In the genomic region with DNA sequence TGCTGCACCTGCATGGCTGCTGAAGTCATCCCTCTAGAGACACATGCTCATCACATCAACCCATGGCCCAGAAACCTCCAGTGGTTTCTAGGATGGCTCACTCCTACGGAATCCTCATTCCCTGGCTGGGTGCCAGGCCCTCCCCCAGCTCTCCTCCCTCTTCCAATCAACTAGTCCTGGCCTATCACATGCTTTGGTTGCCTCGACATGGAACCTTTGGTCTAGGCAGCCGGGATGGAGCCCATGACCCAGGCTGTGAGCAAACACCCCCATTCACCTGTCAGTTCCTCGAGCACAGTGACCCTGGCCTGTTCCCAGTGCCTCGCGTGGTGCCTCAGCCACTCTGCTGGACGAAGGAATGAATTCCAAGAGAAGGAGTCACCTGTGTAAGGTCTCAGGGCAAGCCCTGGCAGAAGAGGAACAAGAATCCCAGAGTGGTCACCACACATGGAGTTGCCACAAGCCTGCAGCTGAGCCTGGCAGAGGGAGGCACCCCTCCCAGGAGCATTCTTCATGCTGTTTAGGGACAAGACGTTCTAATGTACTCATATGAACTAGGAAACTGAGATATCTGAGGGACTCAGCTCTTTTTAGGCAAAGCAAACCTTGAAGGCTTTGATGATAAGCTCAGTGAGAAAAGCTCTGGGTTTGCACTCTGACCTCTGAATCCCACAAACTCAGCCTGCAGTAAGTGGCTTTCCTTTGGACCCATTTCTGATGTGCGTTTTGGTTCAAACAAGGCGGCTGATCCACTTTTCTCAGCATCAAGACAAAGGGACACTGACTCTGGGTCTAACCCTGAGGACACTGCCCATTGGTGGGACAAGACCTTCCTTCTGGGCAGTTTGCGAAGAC, we compare ENCODE assay signal across 13 cellular contexts. TPM values are rescaled to one million over a fixed set of nuclear protein-coding genes. Genes with fewer than 3 reads are reported as not detected.
DNase-seq lines count a peak whose midpoint lies in the region; ATAC-seq, FAIRE-seq and TF ChIP-seq lines count a peak whose summit lies in the region.
"Had no signal": no experiment of that assay in that cellular context is flagged by ENCODE, and none has a peak within 500 bp of the region (broad histone marks: within the 10 kb centered on the region; RNA-seq: fewer than 3 reads in every experiment).

No MANE protein-coding gene starts in this region.

- no peak overlapping the region for H4K8ac ChIP-seq in neuronal stem cell (ENCODE audit: low read depth, low read length)

- no peak overlapping the region for H2BK5ac ChIP-seq in neuronal stem cell (ENCODE audit: low read length)

- H3K27me3 ChIP-seq in neuronal stem cell (ENCODE audit: control insufficient read depth in 3 of 3, insufficient read depth in 3 of 3, low read depth in 1 of 3, low read length in 3 of 3): no peaks in the 10 kb centered on the region
- H3K27me3 ChIP-seq in CD4-positive, alpha-beta memory T cell (ENCODE audit: insufficient read depth, low read length): no peaks in the 10 kb centered on the region
- H3K27me3 ChIP-seq: esophagus muscularis mucosa had no signal

- H3K4me3 Mint-ChIP-seq in CD4-positive, alpha-beta memory T cell: no peak overlapping the region
- H3K4me3 Mint-ChIP-seq in glutamatergic neuron (ENCODE audit: unreplicated experiment): no peak overlapping the region

- H2BK12ac ChIP-seq in neuronal stem cell (ENCODE audit: low read length): no peak overlapping the region

- no peaks in the 10 kb centered on the region for H3K9me3 Mint-ChIP-seq in CD4-positive, alpha-beta memory T cell
- no peaks in the 10 kb centered on the region for H3K9me3 Mint-ChIP-seq in glutamatergic neuron (ENCODE audit: unreplicated experiment)

- WGBS in neuronal stem cell (ENCODE audit: extremely low coverage in 2 of 2, insufficient read length in 2 of 2, insufficient replicate concordance in 1 of 2), 2 donors: no CpG with 5 or more reads among the region's 11 CpGs

- no peak overlapping the region for H2AFZ ChIP-seq in neuronal stem cell (ENCODE audit: low read length)

- ATAC-seq in HG02885 (IDR thresholded peaks at IDR 0.05; ENCODE audit: poor library complexity, unreplicated experiment): no peak
- ATAC-seq: GM12878, left lobe of liver had no signal

- no peak overlapping the region for H2BK120ac ChIP-seq in neuronal stem cell (ENCODE audit: low read depth, low read length)

- no peaks in the 10 kb centered on the region for H3K79me1 ChIP-seq in neuronal stem cell (ENCODE audit: low read depth, low read length)

- CTCF ChIA-PET in RWPE1 (lab: Yijun Ruan, JAX): interaction anchor here (0.5 to 1.5 kb wide), 3 partner anchors 18 to 774 kb away, joined by 3 to 5 read pairs (median 4); no protein-coding TSS in a partner anchor
- CTCF ChIA-PET in CD4-positive, alpha-beta memory T cell (lab: Charles Lee; ENCODE audit: partially characterized antibody): no interaction called here

- no peaks in the 10 kb centered on the region for H3K27me3 Mint-ChIP-seq in CD4-positive, alpha-beta memory T cell
- no peaks in the 10 kb centered on the region for H3K27me3 Mint-ChIP-seq in glutamatergic neuron (ENCODE audit: unreplicated experiment)

- H3K4me3 ChIP-seq in epithelial cell of proximal tubule (ENCODE audit: low read depth, low read length): no peak overlapping the region
- no peak overlapping the region for H3K4me3 ChIP-seq in neuronal stem cell (ENCODE audit: low read length in 2 of 2)
- H3K4me3 ChIP-seq in CD4-positive, alpha-beta memory T cell (ENCODE audit: low read length in 2 of 2): no peak overlapping the region
- H3K4me3 ChIP-seq: esophagus muscularis mucosa, GM12878 had no signal

- FAIRE-seq in GM12891 (lab: Jason Lieb, UNC): no peak
- FAIRE-seq: GM12878 had no signal

- intact Hi-C loops in CD4-positive, alpha-beta memory T cell (cut with micrococcal nuclease): no loop called here

- peak overlapping the region; percentile 32 for H3K18ac ChIP-seq in neuronal stem cell (ENCODE audit: low read length)

- H3K4me1 ChIP-seq in neuronal stem cell (ENCODE audit: control insufficient read depth in 2 of 2, insufficient read depth in 1 of 2, low read depth in 1 of 2, low read length in 2 of 2): peaks cover 0 to 9% of the 10 kb centered on the region in 2 donors
- no peaks in the 10 kb centered on the region for H3K4me1 ChIP-seq in CD4-positive, alpha-beta memory T cell (ENCODE audit: insufficient read depth, low read length)
- H3K4me1 ChIP-seq: esophagus muscularis mucosa had no signal

- no peak overlapping the region for H2BK15ac ChIP-seq in neuronal stem cell (ENCODE audit: low read length)

- H3K27ac ChIP-seq in RWPE1 (peak overlapping the region; percentile 63), neuronal stem cell (replicated peaks; ENCODE audit: low read length) (no peak overlapping the region)
- H3K27ac ChIP-seq in CD4-positive, alpha-beta memory T cell (ENCODE audit: low read depth, low read length): no peak overlapping the region
- H3K27ac ChIP-seq: esophagus muscularis mucosa had no signal

- peak overlapping the region; percentile 25 for H3K14ac ChIP-seq in neuronal stem cell (ENCODE audit: low read length)

- H3K4me1 Mint-ChIP-seq in CD4-positive, alpha-beta memory T cell: no peaks in the 10 kb centered on the region
- peaks cover 13% of the 10 kb centered on the region for H3K4me1 Mint-ChIP-seq in glutamatergic neuron (ENCODE audit: low read depth, unreplicated experiment)

- no peaks in the 10 kb centered on the region for H3K36me3 Mint-ChIP-seq in CD4-positive, alpha-beta memory T cell
- no peaks in the 10 kb centered on the region for H3K36me3 Mint-ChIP-seq in glutamatergic neuron (ENCODE audit: unreplicated experiment)

- H3K9me3 ChIP-seq in neuronal stem cell (replicated peaks in 1 of 2; ENCODE audit: control insufficient read depth in 2 of 2, insufficient read depth in 1 of 2, low read depth in 1 of 2, low read length in 2 of 2): no peaks in the 10 kb centered on the region
- no peaks in the 10 kb centered on the region for H3K9me3 ChIP-seq in CD4-positive, alpha-beta memory T cell (ENCODE audit: control insufficient read depth in 1 of 2, low read length in 2 of 2)
- H3K9me3 ChIP-seq: esophagus muscularis mucosa had no signal

- no peaks in the 10 kb centered on the region for H3K36me3 ChIP-seq in neuronal stem cell (replicated peaks in 1 of 2; ENCODE audit: control insufficient read depth in 2 of 2, insufficient read depth in 2 of 2, low read length in 2 of 2)
- no peaks in the 10 kb centered on the region for H3K36me3 ChIP-seq in CD4-positive, alpha-beta memory T cell (ENCODE audit: insufficient read depth, low read length)
- H3K36me3 ChIP-seq: esophagus muscularis mucosa had no signal

- H3K27ac Mint-ChIP-seq in CD4-positive, alpha-beta memory T cell: peak overlapping the region in 1 of 7 donors; percentile 42
- no peak overlapping the region for H3K27ac Mint-ChIP-seq in glutamatergic neuron (ENCODE audit: unreplicated experiment)

- POLR2A ChIA-PET in RWPE1 (lab: Yijun Ruan, JAX; ENCODE audit: low non-redundant PET): no interaction called here
- POLR2A ChIA-PET in CD4-positive, alpha-beta memory T cell (lab: Charles Lee; ENCODE audit: partially characterized antibody): no interaction called here

- no peak for TF ChIP-seq CTCF in RWPE1 (conservative IDR thresholded peaks at IDR 0.05; ENCODE audit: low read depth)
- no peak for TF ChIP-seq CTCF in epithelial cell of proximal tubule (conservative IDR thresholded peaks at IDR 0.05; ENCODE audit: low read depth, low read length)
- no peak for TF ChIP-seq CTCF in glutamatergic neuron (IDR thresholded peaks at IDR 0.05; ENCODE audit: partially characterized antibody, unreplicated experiment)

- no peak overlapping the region for H4K91ac ChIP-seq in neuronal stem cell (ENCODE audit: low read depth, low read length, poor library complexity)

- TF ChIP-seq POLR2A in GM12891 (IDR thresholded peaks at IDR 0.05; ENCODE audit: low read depth, low read length): no peak

- no peak overlapping the region for H3K4me2 ChIP-seq in neuronal stem cell (ENCODE audit: insufficient read depth, low read length, poor library complexity, severe bottlenecking)

- no peak overlapping the region for H3K9ac ChIP-seq in neuronal stem cell (ENCODE audit: low read depth, low read length, poor library complexity)

- no peak overlapping the region for H2AK5ac ChIP-seq in neuronal stem cell (ENCODE audit: low read depth, low read length)

- DNase-seq in ELR (ENCODE audit: low read depth) (peak; percentile 71), RWPE1 (ENCODE audit: low spot score) (peak; percentile 84), epithelial cell of proximal tubule (ENCODE audit: low read depth) (peak; percentile 78), neuronal stem cell (ENCODE audit: low spot score) (no peak), glutamatergic neuron (no peak), GM12891 (ENCODE audit: insufficient read length, low spot score) (no peak)
- no peak for DNase-seq in CD4-positive, alpha-beta memory T cell
- DNase-seq: anterior cingulate cortex, COR-L47 had no signal

- H3K23ac ChIP-seq in neuronal stem cell (ENCODE audit: low read depth, low read length, poor library complexity): no peak overlapping the region

- no peak overlapping the region for H3K4ac ChIP-seq in neuronal stem cell (ENCODE audit: low read length)

TF ChIP-seq in GM12891, 5 proteins besides CTCF, POLR2A, EP300 and RAD21:
- no peak for TF ChIP-seq TAF1 (IDR thresholded peaks at IDR 0.05; ENCODE audit: low read depth, low read length)
- TF ChIP-seq SPI1 (IDR thresholded peaks at IDR 0.05; ENCODE audit: low read depth, low read length): no peak
- TF ChIP-seq POU2F2 (IDR thresholded peaks at IDR 0.05; ENCODE audit: low read depth, low read length): no peak
- no peak for TF ChIP-seq POLR2AphosphoS5 (IDR thresholded peaks at IDR 0.05; ENCODE audit: low read depth, low read length)
- TF ChIP-seq PAX5 (IDR thresholded peaks at IDR 0.05; ENCODE audit: insufficient read depth, low read length, severe bottlenecking): no peak
TF ChIP-seq in GM12891: peak in this region for 0.

RNA-seq across cellular contexts. Expression of a gene that starts 40.2 kb away (rescaled TPM):
- total RNA-seq in epithelial cell of proximal tubule (0.94 and 2.5 TPM in 2 replicates), glutamatergic neuron (ENCODE audit: unreplicated experiment) (not detected)
- 0.01 TPM for polyA plus RNA-seq in neuronal stem cell (2013, experiment 1 of 2)
- polyA plus RNA-seq in neuronal stem cell (2013, experiment 2 of 2): 0.04 TPM
- not detected for total RNA-seq in CD4-positive, alpha-beta memory T cell
- not detected for polyA plus RNA-seq in CD4-positive, alpha-beta memory T cell
- 0.41 TPM for polyA plus RNA-seq in GM12891 (2012; ENCODE audit: low read depth, missing spikeins)

Comparison
In these comparisons a context has a peak if more than half of its experiments do, and no peak if none do; other contexts are left out.
1. DNase-seq: peak in ELR (single experiment), RWPE1 (single experiment) and epithelial cell of proximal tubule (single experiment); none in neuronal stem cell (single experiment), CD4-positive, alpha-beta memory T cell (0 of 5), glutamatergic neuron (single experiment) and GM12891 (single experiment).